Comparison of ENCODE assay signal across 1 cellular context in the genomic region with DNA sequence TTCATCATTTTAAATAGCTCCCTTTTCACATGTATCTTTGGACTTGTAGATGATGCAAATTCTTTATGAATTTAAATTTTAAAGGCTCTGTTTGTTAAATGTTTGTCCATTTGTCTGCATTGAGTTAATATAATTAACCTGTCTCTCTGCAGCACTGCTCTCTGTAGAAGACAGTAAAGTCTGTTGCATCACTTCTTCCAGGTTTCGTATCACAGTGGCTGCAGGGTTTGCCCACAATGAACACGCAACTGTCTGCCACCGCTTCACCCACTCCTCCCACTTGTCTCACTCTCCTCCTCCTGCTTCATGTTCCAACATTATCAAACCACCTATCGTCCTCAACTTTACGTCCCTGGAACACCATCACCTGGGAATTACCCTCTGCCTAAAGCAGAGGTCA.
TF ChIP-seq lines count a peak whose summit lies in the region.

No MANE protein-coding gene starts in this region.

TF ChIP-seq in GM23338, 12 proteins besides CTCF, POLR2A, EP300 and RAD21 (continued from another document):
- TF ChIP-seq, protein P1, sequence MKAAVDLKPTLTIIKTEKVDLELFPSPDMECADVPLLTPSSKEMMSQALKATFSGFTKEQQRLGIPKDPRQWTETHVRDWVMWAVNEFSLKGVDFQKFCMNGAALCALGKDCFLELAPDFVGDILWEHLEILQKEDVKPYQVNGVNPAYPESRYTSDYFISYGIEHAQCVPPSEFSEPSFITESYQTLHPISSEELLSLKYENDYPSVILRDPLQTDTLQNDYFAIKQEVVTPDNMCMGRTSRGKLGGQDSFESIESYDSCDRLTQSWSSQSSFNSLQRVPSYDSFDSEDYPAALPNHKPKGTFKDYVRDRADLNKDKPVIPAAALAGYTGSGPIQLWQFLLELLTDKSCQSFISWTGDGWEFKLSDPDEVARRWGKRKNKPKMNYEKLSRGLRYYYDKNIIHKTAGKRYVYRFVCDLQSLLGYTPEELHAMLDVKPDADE (IDR thresholded peaks at IDR 0.05) = no peak
- TF ChIP-seq POLR2AphosphoS5 (IDR thresholded peaks at IDR 0.05; ENCODE audit: low read depth) = no peak
- TF ChIP-seq STAT1 (IDR thresholded peaks at IDR 0.05; ENCODE audit: unreplicated experiment) = no peak
TF ChIP-seq in GM23338: peak in this region for 0.
